8 cellular contexts compared by ENCODE assay signal in genomic region chr11:77819411-77819920, GRCh38. TPM values are rescaled to one million over a fixed set of nuclear protein-coding genes. Genes with fewer than 3 reads are reported as not detected.
DNase-seq lines count a peak whose midpoint lies in the region; ATAC-seq and TF ChIP-seq lines count a peak whose summit lies in the region.

No MANE protein-coding gene starts in this region.

- H4K8ac ChIP-seq in trophoblast cell (ENCODE audit: low read depth, low read length), result peak overlapping the region; percentile 79

- peak overlapping the region; percentile 19 for H4K12ac ChIP-seq in trophoblast cell (ENCODE audit: low read depth, low read length)

- peak overlapping the region; percentile 74 for H2BK5ac ChIP-seq in trophoblast cell (ENCODE audit: low read depth, low read length, poor library complexity)

- H3K14ac ChIP-seq in trophoblast cell (ENCODE audit: low read length), result peak overlapping the region; percentile 97

- H3K23ac ChIP-seq in trophoblast cell (ENCODE audit: low read length), result no peak overlapping the region

- no peaks in the 10 kb centered on the region for H3K9me3 ChIP-seq in SU-DHL-6 (ENCODE audit: insufficient read depth, low read length)
- H3K9me3 ChIP-seq in heart left ventricle, result peaks cover 0 to 9% (median 0%) of the 10 kb centered on the region in 12 donors
- H3K9me3 ChIP-seq in trophoblast cell (ENCODE audit: insufficient read depth, low read depth, low read length), result no peaks in the 10 kb centered on the region
- H3K9me3 ChIP-seq in tibial nerve, result peaks cover 0 to 5% (median 0%) of the 10 kb centered on the region in 4 donors

- H3K4me2 ChIP-seq in SU-DHL-6 (ENCODE audit: low read depth, low read length, poor library complexity, severe bottlenecking) (peak overlapping the region; percentile 88), trophoblast cell (ENCODE audit: low read length) (peak overlapping the region; percentile 97)

- peaks cover 49% of the 10 kb centered on the region for H3K4me1 Mint-ChIP-seq in activated naive CD8-positive, alpha-beta T cell treated with anti-CD3 and anti-CD28 coated beads, Interleukin-2, amount 50 U/mL, for 24 hours

- peaks cover 17% of the 10 kb centered on the region for H4K20me1 ChIP-seq in SU-DHL-6 (ENCODE audit: low read depth, low read length)

- peak; percentile 54 for ATAC-seq in HG02798 (IDR thresholded peaks at IDR 0.05; ENCODE audit: poor library complexity, unreplicated experiment)
- peak; percentile 79 for ATAC-seq in activated naive CD8-positive, alpha-beta T cell treated with anti-CD3 and anti-CD28 coated beads, Interleukin-2, amount 50 U/mL, for 24 hours
- ATAC-seq in heart left ventricle, result peak; percentile 27 to 64 (median 60)

- H3K27me3 ChIP-seq in SU-DHL-6 (ENCODE audit: low read length), result no peaks in the 10 kb centered on the region
- no peaks in the 10 kb centered on the region for H3K27me3 ChIP-seq in heart left ventricle
- no peaks in the 10 kb centered on the region for H3K27me3 ChIP-seq in trophoblast cell (ENCODE audit: insufficient read depth, low read length)
- H3K27me3 ChIP-seq in tibial nerve, result no peaks in the 10 kb centered on the region

- H3K4ac ChIP-seq in trophoblast cell (ENCODE audit: low read depth, low read length), result peak overlapping the region; percentile 75

- DNase-seq in NCI-H1417 treated with DMSO at 0.1 percent for 48 hours (lab: John Stamatoyannopoulos, UW) (peak; percentile 49), heart left ventricle (peak; percentile 86 to 90 (median 86)), trophoblast cell (peak; percentile 88), tibial nerve (ENCODE audit: low spot score in 2 of 2) (peak; percentile 59 to 79)
- DNase-seq in activated naive CD8-positive, alpha-beta T cell treated with anti-CD3 and anti-CD28 coated beads, Interleukin-2, amount 50 U/mL, for 24 hours, result peak; percentile 84

- TF ChIP-seq POLR2A in heart left ventricle (IDR thresholded peaks at IDR 0.05) (peak in 1 of 2 donors; percentile 76), tibial nerve (IDR thresholded peaks at IDR 0.05) (peak; percentile 44 to 54)

- H3K79me2 ChIP-seq in SU-DHL-6 (ENCODE audit: insufficient read depth, low read length) (peaks cover 58% of the 10 kb centered on the region), trophoblast cell (ENCODE audit: control insufficient read depth, insufficient read depth, low read length, poor library complexity) (peaks cover 16% of the 10 kb centered on the region)

- H3K9me2 ChIP-seq in SU-DHL-6 (replicated peaks; ENCODE audit: insufficient read depth, low read length), result no peaks in the 10 kb centered on the region

- H3F3A ChIP-seq in SU-DHL-6 (ENCODE audit: insufficient read depth), result peaks cover 3% of the 10 kb centered on the region; the same call in 1 of the 2 replicates

- no peak overlapping the region for H2AK5ac ChIP-seq in trophoblast cell (ENCODE audit: low read length)

- H3K4me3 Mint-ChIP-seq in activated naive CD8-positive, alpha-beta T cell treated with anti-CD3 and anti-CD28 coated beads, Interleukin-2, amount 50 U/mL, for 24 hours, result peak overlapping the region; percentile 100

- TF ChIP-seq EP300 in tibial nerve (IDR thresholded peaks at IDR 0.05), result peak in 1 of 2 donors; percentile 76

- peaks cover 13% of the 10 kb centered on the region for H3K79me1 ChIP-seq in trophoblast cell (ENCODE audit: low read length)

- peaks cover 4% of the 10 kb centered on the region for H3K9me3 Mint-ChIP-seq in activated naive CD8-positive, alpha-beta T cell treated with anti-CD3 and anti-CD28 coated beads, Interleukin-2, amount 50 U/mL, for 24 hours

- H3K4me1 ChIP-seq in heart left ventricle (peaks cover 0 to 62% (median 49%) of the 10 kb centered on the region in 12 donors), trophoblast cell (ENCODE audit: control insufficient read depth in 1 of 2, insufficient read depth in 2 of 2, low read length in 2 of 2) (peaks cover 0 to 2% of the 10 kb centered on the region in 2 experiments), tibial nerve (peaks cover 0 to 61% (median 17%) of the 10 kb centered on the region in 4 donors)

- H2BK12ac ChIP-seq in trophoblast cell (ENCODE audit: low read length), result no peak overlapping the region

- intact Hi-C loops in heart left ventricle (cut with DNase I), result loop anchor here in 4 of 10 donors (2.0 to 10.0 kb wide), 3 partner anchors 17 to 115 kb away; no protein-coding TSS in a partner anchor

- TF ChIP-seq CTCF in GM12875 (IDR thresholded peaks at IDR 0.05; ENCODE audit: borderline replicate concordance, insufficient read depth, low read depth, low read length) (0 out of 2 replicates have a peak, but pooled peaks have one; percentile 8), SU-DHL-6 (IDR thresholded peaks at IDR 0.05; ENCODE audit: insufficient read depth, low read length, poor library complexity, severe bottlenecking) (no peak), heart left ventricle (IDR thresholded peaks at IDR 0.05) (peak in 2 of 12 donors; percentile 4 to 20), tibial nerve (IDR thresholded peaks at IDR 0.05) (peak in 2 of 5 experiments; percentile 38 to 54)

- H3K27ac Mint-ChIP-seq in activated naive CD8-positive, alpha-beta T cell treated with anti-CD3 and anti-CD28 coated beads, Interleukin-2, amount 50 U/mL, for 24 hours, result peak overlapping the region; percentile 94

- H3K18ac ChIP-seq in trophoblast cell (ENCODE audit: low read length), result peak overlapping the region; percentile 86

- H2BK120ac ChIP-seq in trophoblast cell (ENCODE audit: insufficient read depth, low read length, poor library complexity), result no peak overlapping the region

- H4K91ac ChIP-seq in trophoblast cell (ENCODE audit: low read depth, low read length), result peak overlapping the region; percentile 89

- H3K27ac ChIP-seq in SU-DHL-6 (ENCODE audit: low read depth, low read length) (peak overlapping the region; percentile 80), heart left ventricle (peak overlapping the region; percentile 84 to 98 (median 97)), trophoblast cell (ENCODE audit: low read depth, low read length) (peak overlapping the region; percentile 89), tibial nerve (peak overlapping the region; percentile 96 to 99 (median 98))

- H3K27me3 Mint-ChIP-seq in activated naive CD8-positive, alpha-beta T cell treated with anti-CD3 and anti-CD28 coated beads, Interleukin-2, amount 50 U/mL, for 24 hours, result no peaks in the 10 kb centered on the region

- H2AFZ ChIP-seq in SU-DHL-6 (ENCODE audit: low read depth, low read length, severe bottlenecking), result peak overlapping the region; percentile 75
- H2AFZ ChIP-seq in trophoblast cell (ENCODE audit: insufficient read depth, low read length, poor library complexity), result peak overlapping the region; percentile 99

- peak overlapping the region; percentile 93 for H3K4me3 ChIP-seq in GM12875 (ENCODE audit: low read depth, low read length)
- peak overlapping the region; percentile 95 for H3K4me3 ChIP-seq in SU-DHL-6 (ENCODE audit: insufficient read depth, low read length, poor library complexity, severe bottlenecking)
- H3K4me3 ChIP-seq in heart left ventricle, result peak overlapping the region; percentile 81 to 100 (median 98)
- H3K4me3 ChIP-seq in trophoblast cell (ENCODE audit: low read depth, low read length), result peak overlapping the region; percentile 93
- H3K4me3 ChIP-seq in tibial nerve, result peak overlapping the region; percentile 86 to 98 (median 96)

- peaks cover 6% of the 10 kb centered on the region for H3K36me3 Mint-ChIP-seq in activated naive CD8-positive, alpha-beta T cell treated with anti-CD3 and anti-CD28 coated beads, Interleukin-2, amount 50 U/mL, for 24 hours (ENCODE audit: low read depth)

- 0% methylated on average over 19 of the region's 19 CpGs for WGBS in heart left ventricle, 4 donors
- no CpG with 5 or more reads among the region's 19 CpGs for WGBS in trophoblast cell (ENCODE audit: extremely low coverage, insufficient coverage, insufficient read length)
- WGBS in tibial nerve, 2 donors, result 0% methylated on average over 19 of the region's 19 CpGs

- H3K36me3 ChIP-seq in SU-DHL-6 (ENCODE audit: low read length), result peaks cover 9% of the 10 kb centered on the region; the same call in 1 of the 2 replicates
- no peaks in the 10 kb centered on the region for H3K36me3 ChIP-seq in heart left ventricle
- no peaks in the 10 kb centered on the region for H3K36me3 ChIP-seq in trophoblast cell (ENCODE audit: control insufficient read depth in 1 of 2, insufficient read depth in 2 of 2, low read length in 2 of 2)
- peaks cover 0 to 5% (median 0%) of the 10 kb centered on the region in 3 donors for H3K36me3 ChIP-seq in tibial nerve

- H3K9ac ChIP-seq in SU-DHL-6 (ENCODE audit: low read length), result peak overlapping the region; percentile 98
- H3K9ac ChIP-seq in trophoblast cell (ENCODE audit: low read length), result peak overlapping the region; percentile 79

RNA-seq across cellular contexts. Expression of gene RSF1, which starts 1.1 kb away (rescaled TPM):
- total RNA-seq in heart left ventricle (10 to 100 TPM; 32.8 to 49.2 (median 43.6) TPM), tibial nerve (100 to 1,000 TPM in 1 of 4 donors, 10 to 100 TPM in 3; 69.3 to 127 (median 77.0) TPM)
- polyA plus RNA-seq in heart left ventricle, result 10 to 100 TPM; 11.2 to 16.9 TPM
- polyA plus RNA-seq in trophoblast cell (2013), result 49.5 and 53.2 TPM in 2 replicates

RNA-seq across cellular contexts. Expression of gene AAMDC, which starts 1.5 kb away (rescaled TPM):
- total RNA-seq in heart left ventricle (100 to 1,000 TPM in 3 of 9 donors, 10 to 100 TPM in 6; 56.9 to 123 (median 77.0) TPM), tibial nerve (10 to 100 TPM; 17.1 to 48.6 (median 27.6) TPM)
- 100 to 1,000 TPM; 108 to 337 TPM for polyA plus RNA-seq in heart left ventricle
- polyA plus RNA-seq in trophoblast cell (2013), result 46.1 and 46.2 TPM in 2 replicates

Comparison
In these comparisons a context has a peak if more than half of its experiments do, and no peak if none do; other contexts are left out.
1. Peak in every context shown above with its lines: DNase-seq, ATAC-seq, H3K4me3 ChIP-seq and H3K27ac ChIP-seq.